8 cellular contexts compared by ENCODE assay signal in genomic region chr21:37071561-37072238, GRCh38. TPM values are rescaled to one million over a fixed set of nuclear protein-coding genes. Genes with fewer than 3 reads are reported as not detected.
DNase-seq lines count a peak whose midpoint lies in the region; ATAC-seq and TF ChIP-seq lines count a peak whose summit lies in the region.

No MANE protein-coding gene starts in this region.

- H3K27ac ChIP-seq in MM.1S (ENCODE audit: low read length) (no peak overlapping the region), gastroesophageal sphincter (peak overlapping the region; percentile 89 to 99 (median 99))

- peak in 1 of 2 donors; percentile 36 for TF ChIP-seq POLR2A in gastroesophageal sphincter (IDR thresholded peaks at IDR 0.05)

- no peak for TF ChIP-seq EP300 in gastroesophageal sphincter (IDR thresholded peaks at IDR 0.05)

- intact Hi-C loops in activated T-helper 1 cell treated with anti-CD3 and anti-CD28 coated beads, Interleukin-12 subunit alpha, Interleukin-12 subunit beta, Interleukin-2, Interleukin-4 antibody, amounts not matched to agents 30 ng/mL and 10 ng/mL and 1 ng/mL, durations not matched to agents 14 hours and 24 hours and 36 hours (cut with micrococcal nuclease) = loop anchor here (1.0 to 10.0 kb wide), 6 partner anchors 82 to 747 kb away; partner anchors contain the start of genes HLCS and MORC3

- H2AFZ ChIP-seq in MM.1S (ENCODE audit: low read length) = peak overlapping the region; percentile 98

- H3K9me3 ChIP-seq in MM.1S (replicated peaks; ENCODE audit: insufficient read depth, low read length) (no peaks in the 10 kb centered on the region), gastroesophageal sphincter (no peaks in the 10 kb centered on the region)

- H3K4me2 ChIP-seq in MM.1S (ENCODE audit: low read depth, low read length) = peak overlapping the region; percentile 95

- no peaks in the 10 kb centered on the region for H3K9me2 ChIP-seq in MM.1S (replicated peaks; ENCODE audit: insufficient read depth, low read length)

- H3K4me1 Mint-ChIP-seq in activated T-helper 1 cell treated with anti-CD3 and anti-CD28 coated beads, Interleukin-12 subunit alpha, Interleukin-12 subunit beta, Interleukin-2, Interleukin-4 antibody, amounts not matched to agents 30 ng/mL and 10 ng/mL and 1 ng/mL, durations not matched to agents 14 hours and 24 hours and 36 hours (ENCODE audit: low read depth) = peaks cover 45% of the 10 kb centered on the region

- no peaks in the 10 kb centered on the region for H4K20me1 ChIP-seq in MM.1S (ENCODE audit: insufficient read depth, low read length)

- H3K9ac ChIP-seq in MM.1S (ENCODE audit: low read length) = peak overlapping the region; percentile 87; the same call in 1 of the 2 replicates

- H3K36me3 Mint-ChIP-seq in activated T-helper 1 cell treated with anti-CD3 and anti-CD28 coated beads, Interleukin-12 subunit alpha, Interleukin-12 subunit beta, Interleukin-2, Interleukin-4 antibody, amounts not matched to agents 30 ng/mL and 10 ng/mL and 1 ng/mL, durations not matched to agents 14 hours and 24 hours and 36 hours (ENCODE audit: low read depth) = peaks cover 20% of the 10 kb centered on the region

- no peaks in the 10 kb centered on the region for H3K9me3 Mint-ChIP-seq in activated T-helper 1 cell treated with anti-CD3 and anti-CD28 coated beads, Interleukin-12 subunit alpha, Interleukin-12 subunit beta, Interleukin-2, Interleukin-4 antibody, amounts not matched to agents 30 ng/mL and 10 ng/mL and 1 ng/mL, durations not matched to agents 14 hours and 24 hours and 36 hours

- peak overlapping the region; percentile 89 for H3K27ac Mint-ChIP-seq in activated T-helper 1 cell treated with anti-CD3 and anti-CD28 coated beads, Interleukin-12 subunit alpha, Interleukin-12 subunit beta, Interleukin-2, Interleukin-4 antibody, amounts not matched to agents 30 ng/mL and 10 ng/mL and 1 ng/mL, durations not matched to agents 14 hours and 24 hours and 36 hours

- no peaks in the 10 kb centered on the region for H3K36me3 ChIP-seq in MM.1S (replicated peaks; ENCODE audit: insufficient read depth, low read length)
- peaks cover 0 to 25% of the 10 kb centered on the region in 2 donors for H3K36me3 ChIP-seq in gastroesophageal sphincter

- peak overlapping the region; percentile 83 for H3K4me3 Mint-ChIP-seq in activated T-helper 1 cell treated with anti-CD3 and anti-CD28 coated beads, Interleukin-12 subunit alpha, Interleukin-12 subunit beta, Interleukin-2, Interleukin-4 antibody, amounts not matched to agents 30 ng/mL and 10 ng/mL and 1 ng/mL, durations not matched to agents 14 hours and 24 hours and 36 hours

- H3K4me1 ChIP-seq in MM.1S (ENCODE audit: low read length) = peaks cover 13% of the 10 kb centered on the region
- peaks cover 0 to 37% (median 11%) of the 10 kb centered on the region in 3 donors for H3K4me1 ChIP-seq in gastroesophageal sphincter

- 10 to 11% methylated on average over 8 to 9 of the region's 12 CpGs for WGBS in gastroesophageal sphincter (ENCODE audit: low coverage in 1 of 2), 2 donors

- peaks cover 32% of the 10 kb centered on the region for H3K79me2 ChIP-seq in MM.1S (ENCODE audit: low read length)

- peaks cover 2% of the 10 kb centered on the region for H3K27me3 Mint-ChIP-seq in activated T-helper 1 cell treated with anti-CD3 and anti-CD28 coated beads, Interleukin-12 subunit alpha, Interleukin-12 subunit beta, Interleukin-2, Interleukin-4 antibody, amounts not matched to agents 30 ng/mL and 10 ng/mL and 1 ng/mL, durations not matched to agents 14 hours and 24 hours and 36 hours (ENCODE audit: insufficient read depth)

- H3F3A ChIP-seq in MM.1S (ENCODE audit: insufficient read depth, low read length) = no peaks in the 10 kb centered on the region

- TF ChIP-seq CTCF in MM.1S (IDR thresholded peaks at IDR 0.05; ENCODE audit: low read length) (no peak), gastroesophageal sphincter (IDR thresholded peaks at IDR 0.05) (no peak), omental fat pad (IDR thresholded peaks at IDR 0.05) (no peak)

- peak; percentile 69 for DNase-seq in GM03348 (ENCODE audit: low spot score)
- DNase-seq in MM.1S = no peak
- DNase-seq in activated T-helper 1 cell treated with anti-CD3 and anti-CD28 coated beads, Interleukin-12 subunit alpha, Interleukin-12 subunit beta, Interleukin-2, Interleukin-4 antibody, amounts not matched to agents 30 ng/mL and 10 ng/mL and 1 ng/mL, durations not matched to agents 14 hours and 24 hours and 36 hours (ENCODE audit: low spot score) = no peak
- no peak for DNase-seq in omental fat pad (ENCODE audit: low spot score)
- no peak for DNase-seq in NCI-H1436 (lab: John Stamatoyannopoulos, UW)
- DNase-seq in effector CD4-positive, alpha-beta T cell = no peak

- H3K27me3 ChIP-seq in MM.1S (replicated peaks; ENCODE audit: insufficient read depth, low read length) = no peaks in the 10 kb centered on the region
- H3K27me3 ChIP-seq in gastroesophageal sphincter = no peaks in the 10 kb centered on the region

- peak; percentile 57 for ATAC-seq in gastroesophageal sphincter
- ATAC-seq in omental fat pad (ENCODE audit: low FRiP score) = peak; percentile 23
- ATAC-seq in HG02852 (IDR thresholded peaks at IDR 0.05; ENCODE audit: unreplicated experiment) = no peak

- H3K4me3 ChIP-seq in MM.1S (ENCODE audit: low read length) (peak overlapping the region; percentile 78), gastroesophageal sphincter (peak overlapping the region; percentile 82 to 98)

RNA-seq across cellular contexts. Expression of gene PIGP, which starts 1.2 kb away (rescaled TPM):
- 18.2 and 20.1 TPM in 2 replicates for total RNA-seq in activated T-helper 1 cell treated with anti-CD3 and anti-CD28 coated beads, Interleukin-12 subunit alpha, Interleukin-12 subunit beta, Interleukin-2, Interleukin-4 antibody, amounts not matched to agents 30 ng/mL and 10 ng/mL and 1 ng/mL, durations not matched to agents 14 hours and 24 hours and 36 hours
- total RNA-seq in gastroesophageal sphincter (10 to 100 TPM; 20.7 to 32.1 (median 24.0) TPM), omental fat pad (10 to 100 TPM; 13.9 to 32.1 (median 19.5) TPM)

RNA-seq across cellular contexts. Expression of gene TTC3, which starts 1.4 kb away (rescaled TPM):
- 61.8 and 69.3 TPM in 2 replicates for total RNA-seq in activated T-helper 1 cell treated with anti-CD3 and anti-CD28 coated beads, Interleukin-12 subunit alpha, Interleukin-12 subunit beta, Interleukin-2, Interleukin-4 antibody, amounts not matched to agents 30 ng/mL and 10 ng/mL and 1 ng/mL, durations not matched to agents 14 hours and 24 hours and 36 hours
- total RNA-seq in gastroesophageal sphincter (100 to 1,000 TPM in 3 of 4 donors, 10 to 100 TPM in 1; 85.1 to 157 (median 127) TPM), omental fat pad (100 to 1,000 TPM in 3 of 4 donors, 10 to 100 TPM in 1; 95.4 to 241 (median 148) TPM)
